22 cellular contexts compared by ENCODE assay signal in the genomic region with DNA sequence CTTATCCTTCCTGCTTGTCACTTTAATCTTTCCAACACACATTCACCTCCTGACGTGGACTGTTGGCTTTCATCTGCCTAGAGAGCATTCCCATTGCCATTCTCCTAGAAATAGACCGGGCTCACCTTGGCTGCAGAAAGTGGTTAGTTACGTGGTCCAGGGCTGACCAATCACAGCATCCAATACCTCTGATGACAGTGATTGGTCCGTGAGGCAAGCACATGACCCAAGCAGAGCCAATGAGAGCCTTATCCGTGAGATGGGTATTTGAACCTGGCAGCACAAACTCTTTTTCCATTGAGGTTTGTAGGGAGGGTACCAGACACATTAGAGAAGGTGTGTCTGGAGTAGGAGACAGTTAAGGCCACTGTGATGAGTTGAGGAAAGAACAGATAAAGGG.
"Had no signal": no experiment of that assay in that cellular context is flagged by ENCODE, and none has a peak within 500 bp of the region (broad histone marks: within the 10 kb centered on the region; RNA-seq: fewer than 3 reads in every experiment).

No MANE protein-coding gene starts in this region.

- H3K9ac ChIP-seq: parathyroid adenoma had no signal

- H3K36me3 ChIP-seq: lower lobe of right lung, sigmoid colon, thoracic aorta, transverse colon had no signal

- H3K9me3 ChIP-seq: left ventricle myocardium inferior, lower lobe of right lung, sigmoid colon, thoracic aorta, transverse colon had no signal

- H3K27me3 ChIP-seq: dorsolateral prefrontal cortex, sigmoid colon, transverse colon had no signal

- H3K4me1 Mint-ChIP-seq: stimulated activated naive CD8-positive, alpha-beta T cell treated with anti-CD3 and anti-CD28 coated beads, Interleukin-15, amount 100 ng/mL, for 72 hours had no signal

- H2AFZ ChIP-seq: parathyroid adenoma had no signal

- H3K27me3 Mint-ChIP-seq: memory B cell; naive thymus-derived CD4-positive, alpha-beta T cell; stimulated activated naive B cell treated with anti-CD40 and anti-IgM and Interleukin-4, amounts not matched to agents 10 μg/mL and 1 μg/mL and 100 μg/mL, for 72 hours; stimulated activated naive CD8-positive, alpha-beta T cell treated with anti-CD3 and anti-CD28 coated beads, Interleukin-15, amount 100 ng/mL, for 72 hours had no signal

- H3K4me3 Mint-ChIP-seq: memory B cell; naive thymus-derived CD4-positive, alpha-beta T cell; nephron progenitor cell; stimulated activated naive B cell treated with anti-CD40 and anti-IgM and Interleukin-4, amounts not matched to agents 10 μg/mL and 1 μg/mL and 100 μg/mL, for 72 hours; stimulated activated naive CD8-positive, alpha-beta T cell treated with anti-CD3 and anti-CD28 coated beads, Interleukin-15, amount 100 ng/mL, for 72 hours had no signal

- H3K4me3 ChIP-seq: dorsolateral prefrontal cortex, left ventricle myocardium inferior, lower lobe of right lung, sigmoid colon, skin epidermis, thoracic aorta, transverse colon had no signal

- FAIRE-seq: endometrium, frontal cortex, kidney had no signal

- DNase-seq: cortex of kidney; dorsolateral prefrontal cortex; effector memory CD4-positive, alpha-beta T cell; kidney; left cardiac atrium; left ventricle myocardium inferior; lower lobe of right lung; naive thymus-derived CD4-positive, alpha-beta T cell; nephron progenitor cell; sigmoid colon; stimulated activated CD4-positive, alpha-beta T cell treated with anti-CD3 and anti-CD28 coated beads, Interleukin-2, amount 100 ng/mL, for 24 hours; stimulated activated CD4-positive, alpha-beta T cell treated with anti-CD3 and anti-CD28 coated beads, Interleukin-4, amount 100 ng/mL, for 4 hours; stimulated activated naive B cell treated with anti-CD40 and anti-IgM and Interleukin-4, amounts not matched to agents 10 μg/mL and 1 μg/mL and 100 μg/mL, for 72 hours; stimulated activated naive CD8-positive, alpha-beta T cell treated with anti-CD3 and anti-CD28 coated beads, Interleukin-15, amount 100 ng/mL, for 72 hours; transverse colon had no signal

- H3K79me2 ChIP-seq: parathyroid adenoma had no signal

- ATAC-seq: esophagus mucosa; left cardiac atrium; lower lobe of right lung; naive thymus-derived CD4-positive, alpha-beta T cell; stimulated activated naive B cell treated with anti-CD40 and anti-IgM and Interleukin-4, amounts not matched to agents 10 μg/mL and 1 μg/mL and 100 μg/mL, for 72 hours; stimulated activated naive CD8-positive, alpha-beta T cell treated with anti-CD3 and anti-CD28 coated beads, Interleukin-15, amount 100 ng/mL, for 72 hours had no signal

- H3K27ac Mint-ChIP-seq: memory B cell; naive thymus-derived CD4-positive, alpha-beta T cell; nephron progenitor cell; stimulated activated naive B cell treated with anti-CD40 and anti-IgM and Interleukin-4, amounts not matched to agents 10 μg/mL and 1 μg/mL and 100 μg/mL, for 72 hours; stimulated activated naive CD8-positive, alpha-beta T cell treated with anti-CD3 and anti-CD28 coated beads, Interleukin-15, amount 100 ng/mL, for 72 hours had no signal

- H3K27ac ChIP-seq: dorsolateral prefrontal cortex, left ventricle myocardium inferior, lower lobe of right lung, parathyroid adenoma, sigmoid colon, skin epidermis, thoracic aorta, transverse colon had no signal

- H3K4me1 ChIP-seq: lower lobe of right lung, parathyroid adenoma, sigmoid colon had no signal

- H3K9me3 Mint-ChIP-seq: memory B cell; naive thymus-derived CD4-positive, alpha-beta T cell; nephron progenitor cell; stimulated activated naive B cell treated with anti-CD40 and anti-IgM and Interleukin-4, amounts not matched to agents 10 μg/mL and 1 μg/mL and 100 μg/mL, for 72 hours; stimulated activated naive CD8-positive, alpha-beta T cell treated with anti-CD3 and anti-CD28 coated beads, Interleukin-15, amount 100 ng/mL, for 72 hours had no signal
